Comparison of ENCODE assay signal across 9 cellular contexts in the genomic region with DNA sequence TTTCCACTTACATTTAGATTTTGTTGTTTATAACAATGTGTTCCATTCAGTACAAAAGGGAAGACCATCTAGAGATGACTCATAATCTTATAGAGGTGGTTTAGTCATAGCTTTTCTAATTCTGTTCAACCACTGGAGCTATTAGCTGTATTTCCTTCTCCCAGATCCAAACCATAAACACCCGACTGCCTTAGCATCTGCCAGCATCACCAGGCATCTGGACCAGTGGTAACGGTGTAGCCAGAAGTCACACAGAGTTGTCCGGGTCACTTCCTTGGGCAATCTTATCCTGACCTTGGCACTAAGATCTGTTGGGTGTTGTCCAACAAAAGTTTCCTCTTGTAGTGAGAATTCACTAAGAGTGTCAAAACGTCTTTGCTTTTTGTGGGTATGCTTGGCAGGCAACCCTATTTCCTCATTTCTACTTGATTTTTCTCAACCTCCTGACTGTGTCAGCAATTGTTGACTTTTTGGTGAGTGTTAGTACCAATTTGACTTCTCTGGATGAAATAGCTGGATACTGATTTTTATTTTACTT.
DNase-seq lines count a peak whose midpoint lies in the region; ATAC-seq lines count a peak whose summit lies in the region.
"Had no signal": no experiment of that assay in that cellular context is flagged by ENCODE, and none has a peak within 500 bp of the region (broad histone marks: within the 10 kb centered on the region; RNA-seq: fewer than 3 reads in every experiment).

No MANE protein-coding gene starts in this region.

- no peaks in the 10 kb centered on the region for H3K9me3 ChIP-seq in naive thymus-derived CD4-positive, alpha-beta T cell (ENCODE audit: control insufficient read depth in 2 of 3, low read length in 3 of 3)

- ATAC-seq in naive thymus-derived CD4-positive, alpha-beta T cell = peak; percentile 75
- ATAC-seq in GM21526 (IDR thresholded peaks at IDR 0.05; ENCODE audit: low FRiP score, unreplicated experiment) (no peak), HG03565 (IDR thresholded peaks at IDR 0.05; ENCODE audit: unreplicated experiment) (no peak), HG03571 (IDR thresholded peaks at IDR 0.05; ENCODE audit: unreplicated experiment) (no peak)

- peaks cover 0 to 22% (median 0%) of the 10 kb centered on the region in 5 donors for H3K36me3 Mint-ChIP-seq in naive thymus-derived CD4-positive, alpha-beta T cell

- H3K4me3 ChIP-seq in naive thymus-derived CD4-positive, alpha-beta T cell (ENCODE audit: low read length) = no peak overlapping the region

- H3K4me1 Mint-ChIP-seq in naive thymus-derived CD4-positive, alpha-beta T cell = peaks cover 0 to 9% (median 8%) of the 10 kb centered on the region in 7 donors

- no peaks in the 10 kb centered on the region for H3K36me3 ChIP-seq in naive thymus-derived CD4-positive, alpha-beta T cell (ENCODE audit: control insufficient read depth in 2 of 3, insufficient read depth in 3 of 3, low read length in 3 of 3)

- CTCF ChIA-PET in naive thymus-derived CD4-positive, alpha-beta T cell (lab: Charles Lee) = no interaction called here

- H3K27me3 ChIP-seq in naive thymus-derived CD4-positive, alpha-beta T cell (ENCODE audit: control insufficient read depth in 2 of 2, insufficient read depth in 2 of 2, low read length in 2 of 2) = no peaks in the 10 kb centered on the region

- H3K27ac ChIP-seq in naive thymus-derived CD4-positive, alpha-beta T cell (ENCODE audit: low read depth, low read length) = no peak overlapping the region

- POLR2A ChIA-PET in naive thymus-derived CD4-positive, alpha-beta T cell (lab: Charles Lee) = no interaction called here

- no peak overlapping the region for H3K4me3 Mint-ChIP-seq in naive thymus-derived CD4-positive, alpha-beta T cell
- H3K4me3 Mint-ChIP-seq: activated B cell treated with CpG ODN at 0.5 μM for 24 hours had no signal

- H3K9me3 Mint-ChIP-seq in naive thymus-derived CD4-positive, alpha-beta T cell = peaks cover 0 to 13% (median 0%) of the 10 kb centered on the region in 11 donors
- H3K9me3 Mint-ChIP-seq: activated B cell treated with CpG ODN at 0.5 μM for 24 hours had no signal

- intact Hi-C loops in naive thymus-derived CD4-positive, alpha-beta T cell (cut with micrococcal nuclease) = no loop called here

- H3K4me1 ChIP-seq in naive thymus-derived CD4-positive, alpha-beta T cell (ENCODE audit: control insufficient read depth in 2 of 2, insufficient read depth in 2 of 2, low read length in 2 of 2) = peaks cover 5 to 8% of the 10 kb centered on the region in 2 donors

- peak overlapping the region in 6 of 9 donors; percentile 8 to 61 (median 24) for H3K27ac Mint-ChIP-seq in naive thymus-derived CD4-positive, alpha-beta T cell
- H3K27ac Mint-ChIP-seq: activated B cell treated with CpG ODN at 0.5 μM for 24 hours had no signal

- DNase-seq in ELR (ENCODE audit: low read depth) (peak; percentile 88), NOMO-1 treated with DMSO at 0.1 percent for 48 hours (lab: John Stamatoyannopoulos, UW; ENCODE audit: unreplicated experiment) (peak; percentile 85), astrocyte of the hippocampus (ENCODE audit: low read depth, low spot score) (peak; percentile 86)
- no peak for DNase-seq in naive thymus-derived CD4-positive, alpha-beta T cell
- DNase-seq in stimulated activated CD4-positive, alpha-beta T cell treated with anti-CD3 and anti-CD28 coated beads, Interleukin-4, amount 100 ng/mL, for 1 hour = no peak
- DNase-seq: activated B cell treated with CpG ODN at 0.5 μM for 24 hours had no signal

- no peaks in the 10 kb centered on the region for H3K27me3 Mint-ChIP-seq in naive thymus-derived CD4-positive, alpha-beta T cell
- H3K27me3 Mint-ChIP-seq: activated B cell treated with CpG ODN at 0.5 μM for 24 hours had no signal

Comparison
In these comparisons a context has a peak if more than half of its experiments do, and no peak if none do; other contexts are left out.
1. DNase-seq: peak in ELR (single experiment), NOMO-1 treated with DMSO at 0.1 percent for 48 hours (single experiment) and astrocyte of the hippocampus (single experiment); none in naive thymus-derived CD4-positive, alpha-beta T cell (0 of 9) and stimulated activated CD4-positive, alpha-beta T cell treated with anti-CD3 and anti-CD28 coated beads, Interleukin-4, amount 100 ng/mL, for 1 hour (single experiment).